Comparison of ENCODE assay signal across 20 cellular contexts in the genomic region with DNA sequence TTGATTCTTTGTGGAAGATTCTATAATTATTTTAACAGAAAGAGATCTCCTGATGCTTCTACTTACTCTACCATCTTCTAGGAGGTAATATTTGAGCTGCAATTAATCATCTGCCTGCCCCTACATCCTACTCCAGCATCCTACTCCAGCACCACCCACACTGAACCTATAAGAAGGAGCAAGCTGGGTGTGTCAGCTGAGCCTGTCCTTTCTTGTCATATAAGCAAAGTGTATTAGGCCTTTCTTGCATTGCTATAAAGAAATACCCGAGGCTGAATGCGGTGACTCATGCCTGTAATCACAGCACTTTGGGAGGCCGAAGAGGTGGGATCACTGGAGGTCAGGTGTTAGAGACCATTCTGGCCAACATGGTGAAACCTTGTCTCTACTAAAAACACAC.
"Had no signal": no experiment of that assay in that cellular context is flagged by ENCODE, and none has a peak within 500 bp of the region (broad histone marks: within the 10 kb centered on the region; RNA-seq: fewer than 3 reads in every experiment).

No MANE protein-coding gene starts in this region.

- H3K27me3 ChIP-seq: body of pancreas, esophagus muscularis mucosa, gastrocnemius medialis, right atrium auricular region had no signal

- H3K36me3 ChIP-seq: esophagus muscularis mucosa, gastrocnemius medialis, left ventricle myocardium inferior, right atrium auricular region, thoracic aorta, WERI-Rb-1 had no signal

- H3K4me1 ChIP-seq: body of pancreas, esophagus muscularis mucosa, gastrocnemius medialis, left ventricle myocardium inferior, right atrium auricular region had no signal

- ATAC-seq: activated CD8-positive, alpha-beta T cell treated with anti-CD3 and anti-CD28 coated beads, Interleukin-2, amount 10 ng/mL, durations not matched to agents 7 days and 5 days; body of pancreas; gastrocnemius medialis; natural killer cell treated with Interleukin-12 subunit alpha and Interleukin-12 subunit beta and Interleukin-15 and Interleukin-18, amount 100 ng/mL, for 72 hours had no signal

- DNase-seq: activated CD4-positive, alpha-beta T cell treated with anti-CD3 and anti-CD28 coated beads, Interleukin-2, amount 50 U/mL, for 1 hour; activated CD4-positive, CD25-positive, alpha-beta regulatory T cell treated with anti-CD3 and anti-CD28 coated beads, Interleukin-2, amount 50 U/mL, for 72 hours; activated CD8-positive, alpha-beta T cell treated with anti-CD3 and anti-CD28 coated beads, Interleukin-2, amount 10 ng/mL, durations not matched to agents 7 days and 5 days; activated gamma-delta T cell; anterior cingulate cortex; body of pancreas; dermis blood vessel endothelial cell; effector CD8-positive, alpha-beta T cell; gastrocnemius medialis; hippocampal formation; kidney glomerular epithelial cell; left ventricle myocardium inferior; stimulated activated CD4-positive, alpha-beta T cell treated with anti-CD3 and anti-CD28 coated beads, Interleukin-4, amount 100 ng/mL, for 24 hours; stimulated activated naive CD4-positive, alpha-beta T cell treated with Interleukin-2 at 50 U/mL for 16 hours; T-helper 2 cell; WERI-Rb-1 had no signal

- H3K9me3 ChIP-seq: body of pancreas, esophagus muscularis mucosa, gastrocnemius medialis, left ventricle myocardium inferior, right atrium auricular region, thoracic aorta had no signal

- H3K27ac ChIP-seq: body of pancreas, esophagus muscularis mucosa, gastrocnemius medialis, left ventricle myocardium inferior, right atrium auricular region, thoracic aorta, WERI-Rb-1 had no signal

- H3K4me3 ChIP-seq: body of pancreas, esophagus muscularis mucosa, gastrocnemius medialis, left ventricle myocardium inferior, right atrium auricular region, thoracic aorta had no signal
